ENCODE assay signal across 8 cellular contexts in the genomic region with DNA sequence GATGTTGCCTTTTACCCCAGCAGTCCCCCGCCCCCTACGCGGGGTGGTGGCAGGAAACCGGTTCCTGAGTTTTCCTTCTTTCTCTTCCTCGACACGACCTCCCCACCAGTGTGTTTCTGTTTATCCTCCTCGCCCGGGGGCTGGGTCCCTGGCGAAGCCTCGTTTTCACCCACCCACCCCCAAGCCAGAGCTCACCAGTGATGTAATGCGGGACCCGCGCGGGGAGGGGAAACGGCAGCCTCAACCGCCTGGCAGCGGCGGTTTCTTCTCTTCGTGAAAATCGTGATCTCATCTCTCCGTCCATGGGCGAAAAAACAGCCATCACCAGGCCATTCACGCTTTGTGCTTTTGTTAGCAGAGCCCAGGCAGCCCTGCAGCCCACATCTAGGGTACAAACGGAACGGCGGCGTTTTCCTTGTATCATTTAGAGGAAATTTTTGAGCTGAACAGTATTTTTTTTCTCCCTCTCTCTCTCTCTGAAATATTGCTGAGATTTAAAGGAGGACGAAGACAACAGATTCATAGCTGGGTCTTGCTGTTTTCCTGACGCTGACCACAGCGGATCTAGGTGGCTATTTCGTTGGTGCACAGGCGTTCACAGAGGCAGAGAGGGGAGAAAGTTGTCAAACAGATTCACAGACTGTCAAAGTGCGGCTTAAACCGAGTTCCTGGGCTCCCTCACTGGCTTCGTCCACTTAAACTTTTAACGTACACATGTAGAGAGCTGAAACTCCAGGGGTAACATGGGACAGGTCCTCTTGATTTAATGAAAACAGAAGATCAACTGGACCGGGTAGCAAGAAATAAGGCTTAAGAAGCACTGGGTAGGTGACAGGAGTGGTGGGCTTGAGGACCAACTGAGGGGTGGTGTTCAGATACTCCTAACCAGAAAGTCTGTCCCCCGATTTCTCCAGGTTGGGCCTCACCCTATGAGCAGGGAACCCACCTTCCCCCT. TPM values are rescaled to one million over a fixed set of nuclear protein-coding genes. Genes with fewer than 3 reads are reported as not detected.
A peak's percentile ranks its signal among the peaks of the same experiment; 100 is the strongest.
DNase-seq lines count a peak whose midpoint lies in the region; ATAC-seq and TF ChIP-seq lines count a peak whose summit lies in the region.

No MANE protein-coding gene starts in this region.

- no peak overlapping the region for H3K27ac Mint-ChIP-seq in activated naive CD8-positive, alpha-beta T cell treated with anti-CD3 and anti-CD28 coated beads, Interleukin-2, amount 50 U/mL, for 24 hours

- H3K4me3 ChIP-seq in BJ (ENCODE audit: low read depth, low read length) (peak overlapping the region; percentile 46), suprapubic skin (peak overlapping the region; percentile 55)

- no peak for TF ChIP-seq POLR2A in suprapubic skin (IDR thresholded peaks at IDR 0.05)

- H3K36me3 Mint-ChIP-seq in activated naive CD8-positive, alpha-beta T cell treated with anti-CD3 and anti-CD28 coated beads, Interleukin-2, amount 50 U/mL, for 24 hours (ENCODE audit: low read depth), result no peaks in the 10 kb centered on the region

- 36% methylated on average over 38 of the region's 38 CpGs for WGBS in suprapubic skin

- H3K27ac ChIP-seq in suprapubic skin, result no peak overlapping the region

- no peak for TF ChIP-seq EP300 in suprapubic skin (IDR thresholded peaks at IDR 0.05)

- H3K36me3 ChIP-seq in BJ (ENCODE audit: control insufficient read depth, insufficient read depth, low read length) (no peaks in the 10 kb centered on the region), suprapubic skin (no peaks in the 10 kb centered on the region)

- peak; percentile 12 for ATAC-seq in HG02678 (IDR thresholded peaks at IDR 0.05; ENCODE audit: unreplicated experiment)
- no peak for ATAC-seq in activated naive CD8-positive, alpha-beta T cell treated with anti-CD3 and anti-CD28 coated beads, Interleukin-2, amount 50 U/mL, for 24 hours
- no peak for ATAC-seq in HG03097 (IDR thresholded peaks at IDR 0.05; ENCODE audit: low FRiP score, unreplicated experiment)

- H3K9me3 Mint-ChIP-seq in activated naive CD8-positive, alpha-beta T cell treated with anti-CD3 and anti-CD28 coated beads, Interleukin-2, amount 50 U/mL, for 24 hours, result no peaks in the 10 kb centered on the region

- CTCF ChIA-PET in BJ (lab: Yijun Ruan, JAX), result no interaction called here

- peak overlapping the region; percentile 63 for H3K4me3 Mint-ChIP-seq in activated naive CD8-positive, alpha-beta T cell treated with anti-CD3 and anti-CD28 coated beads, Interleukin-2, amount 50 U/mL, for 24 hours

- H3K4me1 Mint-ChIP-seq in activated naive CD8-positive, alpha-beta T cell treated with anti-CD3 and anti-CD28 coated beads, Interleukin-2, amount 50 U/mL, for 24 hours, result peaks cover 7% of the 10 kb centered on the region

- DNase-seq in BJ (ENCODE audit: low read depth), result no peak
- no peak for DNase-seq in activated naive CD8-positive, alpha-beta T cell treated with anti-CD3 and anti-CD28 coated beads, Interleukin-2, amount 50 U/mL, for 24 hours
- DNase-seq in inferior parietal cortex (ENCODE audit: extremely low spot score), result peak; percentile 12
- no peak for DNase-seq in suprapubic skin (ENCODE audit: low spot score in 2 of 2)
- no peak for DNase-seq in HCEC 1CT
- no peak for DNase-seq in DMS114 treated with DMSO at 0.1 percent for 48 hours (lab: John Stamatoyannopoulos, UW; ENCODE audit: unreplicated experiment)

- H3K4me1 ChIP-seq in suprapubic skin, result peaks cover 22% of the 10 kb centered on the region

- no peaks in the 10 kb centered on the region for H3K9me3 ChIP-seq in suprapubic skin

- H3K27me3 ChIP-seq in BJ (ENCODE audit: control insufficient read depth, insufficient read depth, low read length) (peaks cover 16% of the 10 kb centered on the region), suprapubic skin (peaks cover 65% of the 10 kb centered on the region)

- POLR2A ChIA-PET in BJ (lab: Charles Lee), result no interaction called here

- no peak for TF ChIP-seq CTCF in BJ (IDR thresholded peaks at IDR 0.05; ENCODE audit: insufficient read depth, low read depth, low read length)
- TF ChIP-seq CTCF in suprapubic skin (IDR thresholded peaks at IDR 0.05), result no peak

- peaks cover 53% of the 10 kb centered on the region for H3K27me3 Mint-ChIP-seq in activated naive CD8-positive, alpha-beta T cell treated with anti-CD3 and anti-CD28 coated beads, Interleukin-2, amount 50 U/mL, for 24 hours

RNA-seq across cellular contexts. Expression of gene PAX3, which starts 21.9 kb away (rescaled TPM):
- polyA plus RNA-seq in BJ (2011; rRNA removed), result 7.4 and 11.1 TPM in 2 replicates
- 21.3 and 35.5 TPM in 2 replicates for polyA minus RNA-seq in BJ (2011; rRNA and poly(A)+ RNA removed)
- 10 to 100 TPM in 2 of 4 donors, 1 to 10 TPM in 2; 6.1 to 13.8 (median 10.2) TPM for total RNA-seq in suprapubic skin
